30 cellular contexts compared by ENCODE assay signal in genomic region chr14:31408421-31408820, GRCh38.
"Had no signal": no experiment of that assay in that cellular context is flagged by ENCODE, and none has a peak within 500 bp of the region (broad histone marks: within the 10 kb centered on the region; RNA-seq: fewer than 3 reads in every experiment).

No MANE protein-coding gene starts in this region.

- H3K4me3 Mint-ChIP-seq: immature natural killer cell; naive thymus-derived CD8-positive, alpha-beta T cell; nephron; neural crest cell had no signal

- H3K9me3 Mint-ChIP-seq: immature natural killer cell; naive thymus-derived CD8-positive, alpha-beta T cell; nephron; neural crest cell had no signal

- H3K27ac Mint-ChIP-seq: immature natural killer cell; naive thymus-derived CD8-positive, alpha-beta T cell; nephron had no signal

- H3K27me3 Mint-ChIP-seq: naive thymus-derived CD8-positive, alpha-beta T cell had no signal

- ATAC-seq: left colon; left lung; lower lobe of right lung; naive thymus-derived CD8-positive, alpha-beta T cell; pancreas; right cardiac atrium; sciatic nerve had no signal

- H3K4me3 ChIP-seq: left lung, lower lobe of right lung, pancreas, prostate gland, skin epidermis, stomach, testis, thyroid gland, transverse colon, upper lobe of left lung, vagina had no signal

- DNase-seq: hypothalamus; immature natural killer cell; kidney; left colon; left lung; lower lobe of right lung; mammary epithelial cell; mesenchymal stem cell; naive thymus-derived CD8-positive, alpha-beta T cell; nucleus accumbens; pancreas; posterior cingulate gyrus; retina; right cardiac atrium; stimulated activated CD4-positive, alpha-beta T cell treated with anti-CD3 and anti-CD28 coated beads, Interleukin-12 subunit alpha, Interleukin-12 subunit beta, amount 100 ng/mL, for 4 hours; stimulated activated CD4-positive, alpha-beta T cell treated with anti-CD3 and anti-CD28 coated beads, Interleukin-15, amount 100 ng/mL, for 24 hours; stimulated activated CD4-positive, alpha-beta T cell treated with anti-CD3 and anti-CD28 coated beads, Interleukin-2, amount 100 ng/mL, for 24 hours; stimulated activated CD4-positive, alpha-beta T cell treated with anti-CD3 and anti-CD28 coated beads, Interleukin-4, amount 100 ng/mL, for 1 hour; stimulated activated naive CD4-positive, alpha-beta T cell; stomach; testis; thyroid gland; transverse colon; upper lobe of left lung had no signal
